Comparison of ENCODE assay signal across 20 cellular contexts in genomic region chr2:232132179-232132578, GRCh38.
A peak's percentile ranks its signal among the peaks of the same experiment; 100 is the strongest.
DNase-seq lines count a peak whose midpoint lies in the region; ATAC-seq, FAIRE-seq and TF ChIP-seq lines count a peak whose summit lies in the region.
"Had no signal": no experiment of that assay in that cellular context is flagged by ENCODE, and none has a peak within 500 bp of the region (broad histone marks: within the 10 kb centered on the region; RNA-seq: fewer than 3 reads in every experiment).

No MANE protein-coding gene starts in this region.

- TF ChIP-seq CTCF in 22Rv1 (IDR thresholded peaks at IDR 0.05) (no peak), VCaP (conservative IDR thresholded peaks at IDR 0.05) (no peak), mesothelial cell of epicardium (IDR thresholded peaks at IDR 0.05; ENCODE audit: unreplicated experiment) (no peak), D721Med (IDR thresholded peaks at IDR 0.05; ENCODE audit: insufficient read depth, missing control alignments) (no peak)

- H3K4me3 Mint-ChIP-seq in mesothelial cell of epicardium, result no peak overlapping the region
- H3K4me3 Mint-ChIP-seq: CD14-positive monocyte had no signal

- H3K9me3 Mint-ChIP-seq in mesothelial cell of epicardium, result no peaks in the 10 kb centered on the region
- H3K9me3 Mint-ChIP-seq: CD14-positive monocyte had no signal

- no peak for FAIRE-seq in GM12891 (lab: Jason Lieb, UNC)
- no peak for FAIRE-seq in D721Med (lab: Jason Lieb, UNC)
- FAIRE-seq: H54, HepG2, RCC 7860 had no signal

- H3K4me1 Mint-ChIP-seq in mesothelial cell of epicardium, result peaks cover 31% of the 10 kb centered on the region
- H3K4me1 Mint-ChIP-seq: CD14-positive monocyte had no signal

- no peak for ATAC-seq in activated CD4-positive, CD25-positive, alpha-beta regulatory T cell treated with anti-CD3 and anti-CD28 coated beads, Interleukin-2, amount 50 U/mL, for 24 hours
- ATAC-seq in SK-N-SH treated with all-trans-retinoic acid at 6 μM for 48 hours, result no peak
- ATAC-seq: Right ventricle myocardium inferior had no signal

- TF ChIP-seq POLR2A in GM12891 (IDR thresholded peaks at IDR 0.05; ENCODE audit: low read depth, low read length), result no peak

- H3K36me3 Mint-ChIP-seq in mesothelial cell of epicardium, result peaks cover 24% of the 10 kb centered on the region

- H3K27ac ChIP-seq in 22Rv1, result peak overlapping the region; percentile 15; the same call in 1 of the 2 replicates
- H3K27ac ChIP-seq in VCaP, result peak overlapping the region; percentile 36
- H3K27ac ChIP-seq: SK-N-MC had no signal

- no peaks in the 10 kb centered on the region for H3K27me3 Mint-ChIP-seq in mesothelial cell of epicardium (ENCODE audit: low read depth)

- peak overlapping the region; percentile 89 for H3K27ac Mint-ChIP-seq in mesothelial cell of epicardium
- H3K27ac Mint-ChIP-seq: CD14-positive monocyte had no signal

- no peak for DNase-seq in GM12891 (ENCODE audit: insufficient read length, low spot score)
- DNase-seq in mesothelial cell of epicardium (ENCODE audit: low spot score in 2 of 2, unreplicated experiment in 2 of 2), result no peak
- DNase-seq in CD1c-positive myeloid dendritic cell (ENCODE audit: extremely low spot score), result no peak
- no peak for DNase-seq in D721Med (ENCODE audit: insufficient read length, low spot score)
- DNase-seq: COR-L47; KBM-7; NCI-H187 treated with DMSO at 0.1 percent for 48 hours; NCI-H2171; NCI-H69; NK-92 treated with Interleukin-12 subunit alpha and Interleukin-12 subunit beta, amount 100 ng/mL, for 24 hours had no signal

TF ChIP-seq in GM12891, 5 proteins besides CTCF, POLR2A, EP300 and RAD21:
- TF ChIP-seq SPI1 (IDR thresholded peaks at IDR 0.05; ENCODE audit: low read depth, low read length) (peak; percentile 76), PAX5 (IDR thresholded peaks at IDR 0.05; ENCODE audit: insufficient read depth, low read length, severe bottlenecking) (no peak), POLR2AphosphoS5 (IDR thresholded peaks at IDR 0.05; ENCODE audit: low read depth, low read length) (no peak), POU2F2 (IDR thresholded peaks at IDR 0.05; ENCODE audit: low read depth, low read length) (no peak)

TF ChIP-seq in SK-N-SH treated with all-trans-retinoic acid at 6 μM for 48 hours, 23 proteins besides CTCF, POLR2A, EP300 and RAD21:
- TF ChIP-seq ARNTL (CRISPR knock-in tag; IDR thresholded peaks at IDR 0.05; ENCODE audit: borderline replicate concordance, low read depth), result no peak
- no peak for TF ChIP-seq ESRRG (CRISPR knock-in tag; IDR thresholded peaks at IDR 0.05)
- no peak for TF ChIP-seq PATZ1 (CRISPR knock-in tag; IDR thresholded peaks at IDR 0.05; ENCODE audit: borderline replicate concordance)
- no peak for TF ChIP-seq ZNF565 (CRISPR knock-in tag; conservative IDR thresholded peaks at IDR 0.05; ENCODE audit: low read depth)
- no peak for TF ChIP-seq GLIS3 (CRISPR knock-in tag; IDR thresholded peaks at IDR 0.05)
- no peak for TF ChIP-seq ZNF70 (CRISPR knock-in tag; IDR thresholded peaks at IDR 0.05)
- TF ChIP-seq SNAI2 (CRISPR knock-in tag; IDR thresholded peaks at IDR 0.05), result no peak
- TF ChIP-seq ZC3H10 (CRISPR knock-in tag; IDR thresholded peaks at IDR 0.05), result no peak
